ENCODE assay signal across 19 cellular contexts in genomic region chr11:6969854-6970253, GRCh38. TPM values are rescaled to one million over a fixed set of nuclear protein-coding genes. Genes with fewer than 3 reads are reported as not detected.
"Had no signal": no experiment of that assay in that cellular context is flagged by ENCODE, and none has a peak within 500 bp of the region (broad histone marks: within the 10 kb centered on the region; RNA-seq: fewer than 3 reads in every experiment).

No MANE protein-coding gene starts in this region.

RNA-seq across cellular contexts. Expression of gene OR2D3, which starts 49.1 kb away (rescaled TPM):
- total RNA-seq: dermis microvascular lymphatic vessel endothelial cell, esophagus squamous epithelium, heart right ventricle, left colon, left ventricle myocardium superior, lower lobe of right lung, mesenteric fat pad, natural killer cell, neural crest cell, omental fat pad, pancreas, posterior vena cava, pulmonary artery endothelial cell, suprapubic skin, transverse colon, upper lobe of right lung, uterus had no signal
- polyA plus RNA-seq: heart right ventricle, pancreas, small intestine, thymus had no signal

RNA-seq across cellular contexts. Expression of gene ZNF214, which starts 50.3 kb away (rescaled TPM):
- total RNA-seq: natural killer cell had no signal

RNA-seq across cellular contexts. Expression of gene NLRP14, which starts 50.4 kb away (rescaled TPM):
- total RNA-seq: left ventricle myocardium superior, lower lobe of right lung, mesenteric fat pad, natural killer cell, omental fat pad, posterior vena cava, suprapubic skin, upper lobe of right lung had no signal
- polyA plus RNA-seq: heart right ventricle had no signal
